8 cellular contexts compared by ENCODE assay signal in genomic region chr17:81976332-81977210, GRCh38. TPM values are rescaled to one million over a fixed set of nuclear protein-coding genes. Genes with fewer than 3 reads are reported as not detected.
DNase-seq lines count a peak whose midpoint lies in the region; ATAC-seq, FAIRE-seq and TF ChIP-seq lines count a peak whose summit lies in the region.

No MANE protein-coding gene starts in this region.

- TF ChIP-seq POLR2A in GM12891 (IDR thresholded peaks at IDR 0.05; ENCODE audit: low read depth, low read length) (no peak), right lobe of liver (IDR thresholded peaks at IDR 0.05) (no peak)

- ATAC-seq in HG03439 (IDR thresholded peaks at IDR 0.05; ENCODE audit: unreplicated experiment) (peak; percentile 4), right lobe of liver (peak; percentile 14 to 59 (median 46)), GM21381 (IDR thresholded peaks at IDR 0.05; ENCODE audit: unreplicated experiment) (no peak)

- DNase-seq in GM12891 (ENCODE audit: insufficient read length, low spot score) (no peak), SHP77 (lab: John Stamatoyannopoulos, UW) (peak; percentile 83 to 91), caudate nucleus (lab: John Stamatoyannopoulos, UW) (peak in 2 of 61 donors; percentile 22 to 27), right lobe of liver (peak; percentile 56 to 87 (median 86)), GOT3 (lab: John Stamatoyannopoulos, UW) (no peak)
- DNase-seq in stimulated activated CD8-positive, alpha-beta memory T cell treated with anti-CD3 and anti-CD28 coated beads, Interleukin-7, amount 100 ng/mL, for 24 hours (ENCODE audit: low read depth), result peak; percentile 14

- H3K4me3 ChIP-seq in right lobe of liver, result peak overlapping the region; percentile 72 to 87 (median 86)

- peaks cover 0 to 26% (median 11%) of the 10 kb centered on the region in 4 donors for H3K4me1 ChIP-seq in right lobe of liver

- H3K27ac ChIP-seq in caudate nucleus (ENCODE audit: low read depth, low read length) (peak overlapping the region; percentile 90), right lobe of liver (peak overlapping the region; percentile 59 to 97 (median 89))

- peak; percentile 41 for FAIRE-seq in GM12891 (lab: Jason Lieb, UNC)

- WGBS in right lobe of liver (ENCODE audit: insufficient coverage, low coverage, low lambda C conversion rate, missing lambda C conversion rate), result 5% methylated on average over 16 of the region's 30 CpGs

- no peaks in the 10 kb centered on the region for H3K9me3 ChIP-seq in right lobe of liver

- H3K27me3 ChIP-seq in right lobe of liver, result no peaks in the 10 kb centered on the region

- intact Hi-C loops in right lobe of liver (cut with DNase I), result no loop called here

- peaks cover 0 to 2% (median 0%) of the 10 kb centered on the region in 4 donors for H3K36me3 ChIP-seq in right lobe of liver

- no peak for TF ChIP-seq CTCF in right lobe of liver (IDR thresholded peaks at IDR 0.05)

TF ChIP-seq in GM12891, 5 proteins besides CTCF, POLR2A, EP300 and RAD21:
- TF ChIP-seq PAX5 (IDR thresholded peaks at IDR 0.05; ENCODE audit: insufficient read depth, low read length, severe bottlenecking), result no peak
- TF ChIP-seq POU2F2 (IDR thresholded peaks at IDR 0.05; ENCODE audit: low read depth, low read length), result no peak
- no peak for TF ChIP-seq TAF1 (IDR thresholded peaks at IDR 0.05; ENCODE audit: low read depth, low read length)
- TF ChIP-seq SPI1 (IDR thresholded peaks at IDR 0.05; ENCODE audit: low read depth, low read length), result no peak
- no peak; the same call in 1 of the 2 replicates for TF ChIP-seq POLR2AphosphoS5 (IDR thresholded peaks at IDR 0.05; ENCODE audit: low read depth, low read length)

RNA-seq across cellular contexts. Expression of gene ASPSCR1, which starts 0.9 kb away (rescaled TPM):
- polyA plus RNA-seq in GM12891 (2012; ENCODE audit: low read depth, missing spikeins), result 14.5 TPM
- 10 to 100 TPM; 24.4 to 55.6 (median 32.9) TPM for total RNA-seq in right lobe of liver

RNA-seq across cellular contexts. Expression of gene NOTUM, which starts 15.6 kb away (rescaled TPM):
- 0.04 TPM for polyA plus RNA-seq in GM12891 (2012; ENCODE audit: low read depth, missing spikeins)
- 1 to 10 TPM; 1.2 to 7.6 (median 3.0) TPM for total RNA-seq in right lobe of liver

RNA-seq across cellular contexts. Expression of gene MYADML2, which starts 29.5 kb away (rescaled TPM):
- not detected for polyA plus RNA-seq in GM12891 (2012; ENCODE audit: low read depth, missing spikeins)
- not detected for total RNA-seq in right lobe of liver

RNA-seq across cellular contexts. Expression of gene PYCR1, which starts 39.5 kb away (rescaled TPM):
- polyA plus RNA-seq in GM12891 (2012; ENCODE audit: low read depth, missing spikeins), result 48.3 TPM
- 10 to 100 TPM in 1 of 6 experiments, 1 to 10 TPM in 5; 3.2 to 10.6 (median 5.1) TPM for total RNA-seq in right lobe of liver

RNA-seq across cellular contexts. Expression of gene CENPX, which starts 46.1 kb away (rescaled TPM):
- 45.7 TPM for polyA plus RNA-seq in GM12891 (2012; ENCODE audit: low read depth, missing spikeins)
- total RNA-seq in right lobe of liver, result 10 to 100 TPM; 27.3 to 81.1 (median 47.8) TPM

Comparison
In these comparisons a context has a peak if more than half of its experiments do, and no peak if none do; other contexts are left out.
1. DNase-seq: peak in SHP77 (2 of 2), right lobe of liver (3 of 3) and stimulated activated CD8-positive, alpha-beta memory T cell treated with anti-CD3 and anti-CD28 coated beads, Interleukin-7, amount 100 ng/mL, for 24 hours (single experiment); none in GM12891 (single experiment) and GOT3 (single experiment).